Comparison of ENCODE assay signal across 22 cellular contexts in the genomic region with DNA sequence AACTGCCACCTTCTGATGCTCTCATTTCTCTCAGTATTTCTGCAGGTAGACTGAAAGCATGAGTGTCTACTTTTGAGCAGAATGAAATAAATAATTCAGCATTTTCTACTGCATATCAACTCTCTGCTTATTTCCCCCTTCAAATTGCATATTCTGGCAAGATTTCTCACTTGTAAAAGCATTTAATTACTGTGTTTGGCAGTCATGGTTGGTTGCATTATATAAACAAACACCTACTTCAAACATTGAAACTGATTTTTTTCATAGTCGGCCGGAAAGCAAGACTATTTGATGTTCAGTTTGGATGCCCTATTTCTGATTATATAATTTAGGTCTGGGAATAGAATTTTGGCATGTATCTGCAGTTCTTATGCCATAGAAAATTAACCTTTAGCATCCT.
"Had no signal": no experiment of that assay in that cellular context is flagged by ENCODE, and none has a peak within 500 bp of the region (broad histone marks: within the 10 kb centered on the region; RNA-seq: fewer than 3 reads in every experiment).

No MANE protein-coding gene starts in this region.

- FAIRE-seq: astrocyte, kidney had no signal

- DNase-seq: activated CD4-positive, alpha-beta T cell treated with anti-CD3 and anti-CD28 coated beads for 4 hours; activated CD4-positive, alpha-beta T cell treated with anti-CD3 and anti-CD28 coated beads, Interleukin-2, amount 50 U/mL, for 48 hours; activated CD4-positive, CD25-positive, alpha-beta regulatory T cell; activated CD8-positive, alpha-beta memory T cell treated with anti-CD3 and anti-CD28 coated beads, Interleukin-2, amount 50 U/mL, for 48 hours; activated naive CD4-positive, alpha-beta T cell treated with Interleukin-2 at 50 U/mL for 16 hours; activated naive CD8-positive, alpha-beta T cell treated with anti-CD3 and anti-CD28 coated beads for 36 hours; activated T-cell treated with anti-CD3 and anti-CD28 coated beads, Interleukin-2, amount 50 U/mL, for 4 hours; central memory CD4-positive, alpha-beta T cell; dermis blood vessel endothelial cell; effector CD8-positive, alpha-beta T cell; foreskin keratinocyte; kidney; naive thymus-derived CD4-positive, alpha-beta T cell; stimulated activated CD4-positive, alpha-beta T cell treated with anti-CD3 and anti-CD28 coated beads, Interleukin-2, amount 100 ng/mL, for 48 hours; stimulated activated CD8-positive, alpha-beta memory T cell treated with anti-CD3 and anti-CD28 coated beads, Interleukin-4, amount 100 ng/mL, for 48 hours; stimulated activated naive CD4-positive, alpha-beta T cell; testis; trophoblast cell; uterus had no signal

- H3K4me3 Mint-ChIP-seq: activated naive CD8-positive, alpha-beta T cell treated with anti-CD3 and anti-CD28 coated beads for 36 hours; activated T-cell treated with anti-CD3 and anti-CD28 coated beads, Interleukin-2, amount 50 U/mL, for 4 hours; naive thymus-derived CD4-positive, alpha-beta T cell had no signal

- H3K27ac Mint-ChIP-seq: activated naive CD8-positive, alpha-beta T cell treated with anti-CD3 and anti-CD28 coated beads for 36 hours; activated T-helper 2 cell treated with anti-CD3 and anti-CD28 coated beads, Interferon-gamma antibody, Interleukin-2, Interleukin-4, amounts not matched to agents 10 μg/mL and 5 μg/mL and 100 μg/mL, durations not matched to agents 14 hours and 24 hours and 36 hours; naive thymus-derived CD4-positive, alpha-beta T cell; progenitor cell of endocrine pancreas had no signal

- H3K9me3 Mint-ChIP-seq: activated naive CD8-positive, alpha-beta T cell treated with anti-CD3 and anti-CD28 coated beads for 36 hours; activated T-cell treated with anti-CD3 and anti-CD28 coated beads, Interleukin-2, amount 50 U/mL, for 4 hours; activated T-helper 2 cell treated with anti-CD3 and anti-CD28 coated beads, Interferon-gamma antibody, Interleukin-2, Interleukin-4, amounts not matched to agents 10 μg/mL and 5 μg/mL and 100 μg/mL, durations not matched to agents 14 hours and 24 hours and 36 hours had no signal

- H3K36me3 Mint-ChIP-seq: activated naive CD8-positive, alpha-beta T cell treated with anti-CD3 and anti-CD28 coated beads for 36 hours; naive thymus-derived CD4-positive, alpha-beta T cell had no signal

- H3K27me3 Mint-ChIP-seq: progenitor cell of endocrine pancreas had no signal
